Comparison of ENCODE assay signal across 9 cellular contexts in the genomic region with DNA sequence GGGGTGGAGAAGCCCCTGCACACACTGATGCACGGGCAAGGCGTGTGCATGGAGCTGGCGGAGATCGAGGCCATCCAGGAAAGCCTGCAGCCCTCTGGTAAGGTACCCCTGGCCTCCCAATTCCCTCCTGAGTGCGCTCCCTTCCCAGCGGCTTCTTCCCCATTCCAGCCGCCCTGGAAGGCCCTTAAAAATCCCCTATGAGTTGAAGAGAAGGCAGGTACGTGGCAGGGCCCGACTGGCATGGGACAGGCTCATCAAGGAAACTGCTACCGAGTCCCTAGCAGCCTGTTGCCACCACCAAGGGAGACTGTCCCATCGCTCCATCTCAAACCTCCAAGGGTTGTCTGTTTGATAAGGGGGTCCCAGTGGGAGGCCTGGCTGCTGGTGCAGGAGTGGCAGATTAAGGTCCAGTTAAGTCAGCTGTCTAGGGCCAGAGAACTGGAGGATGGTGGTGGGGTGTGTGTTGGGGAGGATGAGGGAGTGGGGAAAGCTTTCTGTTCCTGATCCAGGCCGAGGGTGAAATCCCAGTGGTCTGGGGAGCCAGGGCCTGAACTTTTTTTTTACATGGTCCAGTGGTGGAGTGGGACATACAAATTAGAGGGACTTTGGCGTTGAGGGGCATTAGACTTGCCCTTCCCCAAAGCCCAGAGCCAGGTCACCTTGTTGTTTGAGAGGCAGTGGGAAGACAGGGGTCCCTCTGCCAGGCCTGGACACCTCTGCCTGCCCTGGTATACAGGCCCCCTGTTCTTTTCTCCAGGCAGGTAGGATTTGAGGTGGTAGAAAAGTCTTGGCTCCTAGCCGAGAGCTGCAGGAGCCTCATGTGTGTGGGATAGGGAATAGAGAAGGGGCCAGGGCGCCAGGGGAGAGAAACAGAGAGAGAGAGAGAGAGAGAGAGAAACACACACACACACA. TPM values are rescaled to one million over a fixed set of nuclear protein-coding genes. Genes with fewer than 3 reads are reported as not detected.
A peak's percentile ranks its signal among the peaks of the same experiment; 100 is the strongest.
DNase-seq lines count a peak whose midpoint lies in the region; ATAC-seq and TF ChIP-seq lines count a peak whose summit lies in the region.
"Had no signal": no experiment of that assay in that cellular context is flagged by ENCODE, and none has a peak within 500 bp of the region (broad histone marks: within the 10 kb centered on the region; RNA-seq: fewer than 3 reads in every experiment).

No MANE protein-coding gene starts in this region.

- no peaks in the 10 kb centered on the region for H3K79me2 ChIP-seq in SU-DHL-6 (ENCODE audit: insufficient read depth, low read length)

- H3K9me3 ChIP-seq in SU-DHL-6 (ENCODE audit: insufficient read depth, low read length) (no peaks in the 10 kb centered on the region), esophagus squamous epithelium (no peaks in the 10 kb centered on the region)

- intact Hi-C loops in esophagus squamous epithelium (cut with DNase I): loop anchor here (5.0 kb wide), 2 partner anchors 88 to 113 kb away; no protein-coding TSS in a partner anchor

- H3K27me3 ChIP-seq in SU-DHL-6 (ENCODE audit: low read length) (0 out of 2 replicates have a peak, but pooled peaks cover 4% of the 10 kb centered on the region), esophagus squamous epithelium (no peaks in the 10 kb centered on the region)

- H3K9me3 Mint-ChIP-seq in progenitor cell of endocrine pancreas (ENCODE audit: low read depth): no peaks in the 10 kb centered on the region

- no peaks in the 10 kb centered on the region for H3F3A ChIP-seq in SU-DHL-6 (ENCODE audit: insufficient read depth)

- peaks cover 40 to 78% (median 48%) of the 10 kb centered on the region in 3 donors for H3K4me1 ChIP-seq in esophagus squamous epithelium

- H3K27ac Mint-ChIP-seq in progenitor cell of endocrine pancreas: no peak overlapping the region

- H3K36me3 ChIP-seq in SU-DHL-6 (ENCODE audit: low read length) (no peaks in the 10 kb centered on the region), esophagus squamous epithelium (no peaks in the 10 kb centered on the region)

- no peak overlapping the region for H3K9ac ChIP-seq in SU-DHL-6 (ENCODE audit: low read length)

- TF ChIP-seq CTCF in SU-DHL-6 (IDR thresholded peaks at IDR 0.05; ENCODE audit: insufficient read depth, low read length, poor library complexity, severe bottlenecking) (no peak), esophagus squamous epithelium (IDR thresholded peaks at IDR 0.05) (peak in 1 of 6 experiments; percentile 2), progenitor cell of endocrine pancreas (IDR thresholded peaks at IDR 0.05; ENCODE audit: unreplicated experiment) (no peak)

- TF ChIP-seq POLR2A in esophagus squamous epithelium (IDR thresholded peaks at IDR 0.05): no peak

- H3K27me3 Mint-ChIP-seq in progenitor cell of endocrine pancreas: peaks cover 40% of the 10 kb centered on the region

- H2AFZ ChIP-seq in SU-DHL-6 (ENCODE audit: low read depth, low read length, severe bottlenecking): no peak overlapping the region

- peak overlapping the region; percentile 50 for H3K4me2 ChIP-seq in SU-DHL-6 (ENCODE audit: low read depth, low read length, poor library complexity, severe bottlenecking)

- H4K20me1 ChIP-seq in SU-DHL-6 (ENCODE audit: low read depth, low read length): no peaks in the 10 kb centered on the region

- no peak overlapping the region for H3K27ac ChIP-seq in SU-DHL-6 (ENCODE audit: low read depth, low read length)
- peak overlapping the region; percentile 89 to 99 (median 96) for H3K27ac ChIP-seq in esophagus squamous epithelium

- H3K4me3 ChIP-seq in SU-DHL-6 (ENCODE audit: insufficient read depth, low read length, poor library complexity, severe bottlenecking): no peak overlapping the region
- H3K4me3 ChIP-seq in esophagus squamous epithelium: peak overlapping the region; percentile 59 to 90 (median 73)

- peak; percentile 19 for ATAC-seq in GM18498 (IDR thresholded peaks at IDR 0.05; ENCODE audit: unreplicated experiment)
- ATAC-seq in GM19324 (IDR thresholded peaks at IDR 0.05; ENCODE audit: low FRiP score, unreplicated experiment): no peak

- DNase-seq in esophagus squamous epithelium (lab: John Stamatoyannopoulos, UW) (no peak), progenitor cell of endocrine pancreas (ENCODE audit: low spot score, unreplicated experiment) (no peak), NCI-H2227 treated with DMSO at 0.1 percent for 48 hours (lab: John Stamatoyannopoulos, UW) (no peak), NCI-H748 treated with DMSO at 0.1 percent for 48 hours (lab: John Stamatoyannopoulos, UW) (no peak), DMS53 treated with DMSO at 0.1 percent for 48 hours (lab: John Stamatoyannopoulos, UW; ENCODE audit: unreplicated experiment) (no peak)

- peak overlapping the region; percentile 56 for H3K4me3 Mint-ChIP-seq in progenitor cell of endocrine pancreas (ENCODE audit: low read depth)

- H3K36me3 Mint-ChIP-seq in progenitor cell of endocrine pancreas (ENCODE audit: insufficient read depth): no peaks in the 10 kb centered on the region

- H3K4me1 Mint-ChIP-seq in progenitor cell of endocrine pancreas (ENCODE audit: low read depth): peaks cover 7% of the 10 kb centered on the region

- WGBS in esophagus squamous epithelium, 2 donors: 5 to 21% methylated on average over 3 to 4 of the region's 15 CpGs

- no peaks in the 10 kb centered on the region for H3K9me2 ChIP-seq in SU-DHL-6 (replicated peaks; ENCODE audit: insufficient read depth, low read length)

RNA-seq across cellular contexts. Expression of gene IGFBP4, which starts 1.0 kb away (rescaled TPM):
- total RNA-seq in esophagus squamous epithelium: 100 to 1,000 TPM in 1 of 4 donors, 10 to 100 TPM in 3; 27.1 to 154 (median 73.0) TPM
- 3.6 and 4.3 TPM in 2 replicates for total RNA-seq in progenitor cell of endocrine pancreas

RNA-seq across cellular contexts. Expression of gene TOP2A, which starts 26.5 kb away (rescaled TPM):
- 10 to 100 TPM; 24.9 to 87.1 (median 50.6) TPM for total RNA-seq in esophagus squamous epithelium
- 111 and 114 TPM in 2 replicates for total RNA-seq in progenitor cell of endocrine pancreas

RNA-seq across cellular contexts. Expression of gene TNS4, which starts 57.2 kb away (rescaled TPM):
- total RNA-seq in esophagus squamous epithelium (100 to 1,000 TPM in 1 of 4 donors, 10 to 100 TPM in 3; 34.6 to 104 (median 71.1) TPM), progenitor cell of endocrine pancreas (not detected in 2 replicates)
- total RNA-seq: SK-MEL-5 had no signal

Comparison
In these comparisons a context has a peak if more than half of its experiments do, and no peak if none do; other contexts are left out.
1. RNA of gene TNS4, which starts 57.2 kb away (total RNA-seq): 34.6 to 104 TPM in esophagus squamous epithelium; not detected in progenitor cell of endocrine pancreas; every median in the first group is over 10 times any median in the second.